23 cellular contexts compared by ENCODE assay signal in the genomic region with DNA sequence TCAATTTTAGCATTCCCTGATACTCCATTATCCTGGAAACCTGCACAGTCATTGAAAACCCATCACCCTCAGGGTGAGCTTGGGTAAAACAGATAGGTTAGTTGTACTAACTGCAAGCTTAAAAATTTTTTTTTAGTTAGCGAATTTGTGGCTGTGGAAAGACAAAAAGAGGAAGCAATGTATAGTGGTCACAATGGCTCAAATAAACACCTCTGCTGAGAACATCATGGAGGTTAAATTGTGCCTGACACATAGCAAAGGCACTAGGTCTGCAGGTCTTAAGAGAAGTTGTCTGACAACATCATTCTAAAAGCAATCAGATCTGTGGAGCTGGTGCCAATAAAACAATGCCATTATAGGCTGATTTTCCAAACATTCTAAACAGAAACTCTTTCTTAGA.
DNase-seq lines count a peak whose midpoint lies in the region; ATAC-seq and TF ChIP-seq lines count a peak whose summit lies in the region.
"Had no signal": no experiment of that assay in that cellular context is flagged by ENCODE, and none has a peak within 500 bp of the region (broad histone marks: within the 10 kb centered on the region; RNA-seq: fewer than 3 reads in every experiment).

No MANE protein-coding gene starts in this region.

- intact Hi-C loops in mucosa of descending colon (cut with DNase I, micrococcal nuclease): no loop called here

- H3K36me3 ChIP-seq in mucosa of descending colon (ENCODE audit: low read depth): no peaks in the 10 kb centered on the region
- H3K36me3 ChIP-seq: ascending aorta, BE2C had no signal

- no peak for TF ChIP-seq CTCF in GM12865 (IDR thresholded peaks at IDR 0.05; ENCODE audit: insufficient read depth, low read depth, low read length, missing control alignments)
- TF ChIP-seq CTCF in mucosa of descending colon (IDR thresholded peaks at IDR 0.05): no peak

- DNase-seq in GM12865 (ENCODE audit: low read depth) (peak; percentile 9), Kasumi-1 (lab: John Stamatoyannopoulos, UW) (peak; percentile 25 to 58), AG08395 (ENCODE audit: low spot score) (no peak), Ammon's horn (ENCODE audit: low spot score) (no peak), mucosa of descending colon (no peak), superior temporal gyrus (ENCODE audit: extremely low spot score) (no peak)
- DNase-seq: activated CD4-positive, alpha-beta T cell treated with anti-CD3 and anti-CD28 coated beads, Interleukin-2, amount 50 U/mL, for 1 hour; activated CD8-positive, alpha-beta memory T cell treated with anti-CD3 and anti-CD28 coated beads, Interleukin-2, amount 10 ng/mL, durations not matched to agents 7 days and 5 days; BE2C; GF-D8; islet precursor cell; midbrain; NCI-H1436 treated with DMSO at 0.1 percent for 48 hours; NCI-H446 treated with DMSO at 0.1 percent for 48 hours; stimulated activated CD4-positive, alpha-beta T cell treated with anti-CD3 and anti-CD28 coated beads, Interleukin-2, amount 100 ng/mL, for 24 hours; substantia nigra had no signal

- H3K9me3 ChIP-seq in mucosa of descending colon: no peaks in the 10 kb centered on the region
- H3K9me3 ChIP-seq: ascending aorta, BE2C had no signal

- peaks cover 6% of the 10 kb centered on the region for H3K4me1 ChIP-seq in mucosa of descending colon (ENCODE audit: low read depth)
- H3K4me1 ChIP-seq: BE2C had no signal

- H3K4me3 ChIP-seq in GM12865 (ENCODE audit: low read depth, low read length): no peak overlapping the region
- no peak overlapping the region for H3K4me3 ChIP-seq in mucosa of descending colon
- H3K4me3 ChIP-seq: ascending aorta, skin epidermis had no signal

- ATAC-seq in GM18907 (IDR thresholded peaks at IDR 0.05; ENCODE audit: unreplicated experiment): peak; percentile 33
- ATAC-seq in HG03060 (IDR thresholded peaks at IDR 0.05; ENCODE audit: low read depth, unreplicated experiment): peak; percentile 37
- no peak for ATAC-seq in mucosa of descending colon
- ATAC-seq: activated CD8-positive, alpha-beta memory T cell treated with anti-CD3 and anti-CD28 coated beads, Interleukin-2, amount 10 ng/mL, durations not matched to agents 7 days and 5 days; natural killer cell treated with Interleukin-12 subunit alpha and Interleukin-12 subunit beta and Interleukin-15 and Interleukin-18, amount 100 ng/mL, for 72 hours; SK-N-SH treated with all-trans-retinoic acid at 6 μM for 48 hours; WTC11 had no signal

Comparison
In these comparisons a context has a peak if more than half of its experiments do, and no peak if none do; other contexts are left out.
1. DNase-seq: peak in GM12865 (single experiment) and Kasumi-1 (2 of 2); none in AG08395 (single experiment), Ammon's horn (single experiment), mucosa of descending colon (0 of 3) and superior temporal gyrus (single experiment).